1 cellular context compared by ENCODE assay signal in the genomic region with DNA sequence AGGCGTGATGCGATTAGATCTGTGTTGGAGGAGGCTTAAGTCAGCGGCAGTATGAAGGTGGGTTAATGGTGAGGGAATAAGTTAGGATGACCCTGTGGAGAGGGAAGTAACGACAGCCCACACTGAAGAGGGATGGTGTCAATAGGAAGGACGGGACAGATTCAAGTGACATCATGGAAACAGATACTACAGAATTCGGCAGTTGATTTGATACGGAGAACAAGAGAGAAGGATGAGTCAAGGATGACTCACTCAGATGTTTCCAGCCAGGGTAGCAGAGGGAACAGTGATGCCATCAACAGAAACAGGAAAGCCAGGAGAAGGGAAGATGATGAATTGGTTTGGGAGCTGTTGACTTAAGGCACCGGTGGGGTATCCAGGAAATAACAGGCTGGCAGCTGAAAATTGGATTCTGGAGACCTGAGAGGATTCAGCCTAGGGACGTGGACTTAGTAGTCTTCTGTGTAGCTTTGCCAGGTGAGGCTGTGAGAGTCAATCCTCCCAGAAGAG.
TF ChIP-seq lines count a peak whose summit lies in the region.

No MANE protein-coding gene starts in this region.

TF ChIP-seq in SK-N-SH, 30 proteins besides CTCF, POLR2A, EP300 and RAD21 (continued from another document):
- TF ChIP-seq USF2 (IDR thresholded peaks at IDR 0.05; ENCODE audit: borderline replicate concordance, low read depth, low read length), result no peak
- TF ChIP-seq REST (IDR thresholded peaks at IDR 0.05; ENCODE audit: low read depth, low read length), result peak; percentile 51
- TF ChIP-seq USF1 (IDR thresholded peaks at IDR 0.05; ENCODE audit: borderline replicate concordance, low read depth), result no peak
- TF ChIP-seq, protein P1, sequence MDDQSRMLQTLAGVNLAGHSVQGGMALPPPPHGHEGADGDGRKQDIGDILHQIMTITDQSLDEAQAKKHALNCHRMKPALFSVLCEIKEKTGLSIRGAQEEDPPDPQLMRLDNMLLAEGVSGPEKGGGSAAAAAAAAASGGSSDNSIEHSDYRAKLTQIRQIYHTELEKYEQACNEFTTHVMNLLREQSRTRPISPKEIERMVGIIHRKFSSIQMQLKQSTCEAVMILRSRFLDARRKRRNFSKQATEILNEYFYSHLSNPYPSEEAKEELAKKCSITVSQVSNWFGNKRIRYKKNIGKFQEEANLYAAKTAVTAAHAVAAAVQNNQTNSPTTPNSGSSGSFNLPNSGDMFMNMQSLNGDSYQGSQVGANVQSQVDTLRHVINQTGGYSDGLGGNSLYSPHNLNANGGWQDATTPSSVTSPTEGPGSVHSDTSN (IDR thresholded peaks at IDR 0.05), result peak; percentile 95
- no peak for TF ChIP-seq GATA2 (CRISPR knock-in tag; IDR thresholded peaks at IDR 0.05)
- TF ChIP-seq FOXM1 (IDR thresholded peaks at IDR 0.05; ENCODE audit: low read depth), result no peak
- no peak for TF ChIP-seq EZH2phosphoT487 (IDR thresholded peaks at IDR 0.05; ENCODE audit: borderline replicate concordance, low read depth)
- no peak for TF ChIP-seq SIN3A (IDR thresholded peaks at IDR 0.05; ENCODE audit: borderline replicate concordance, low read depth, low read length)
- TF ChIP-seq ZBTB33 (IDR thresholded peaks at IDR 0.05; ENCODE audit: borderline replicate concordance, low read depth), result peak; percentile 58; the same call in 1 of the 2 replicates
- no peak for TF ChIP-seq SMC3 (IDR thresholded peaks at IDR 0.05; ENCODE audit: low read depth, low read length)
- TF ChIP-seq MXI1 (IDR thresholded peaks at IDR 0.05; ENCODE audit: low read depth, low read length), result no peak
- peak; percentile 53; the same call in 1 of the 2 replicates for TF ChIP-seq RXRA (IDR thresholded peaks at IDR 0.05; ENCODE audit: borderline replicate concordance, low read depth)
- no peak; the same call in 1 of the 2 replicates for TF ChIP-seq MEF2A (IDR thresholded peaks at IDR 0.05; ENCODE audit: borderline replicate concordance, low read depth)
- TF ChIP-seq NRF1 (IDR thresholded peaks at IDR 0.05; ENCODE audit: low read depth, low read length), result no peak
- no peak; the same call in 1 of the 2 replicates for TF ChIP-seq RCOR1 (IDR thresholded peaks at IDR 0.05; ENCODE audit: low read length)
- peak; percentile 22; the same call in 1 of the 2 replicates for TF ChIP-seq GABPA (IDR thresholded peaks at IDR 0.05; ENCODE audit: low read depth)
